14 cellular contexts compared by ENCODE assay signal in genomic region chr9:78541868-78542267, GRCh38.
"Had no signal": no experiment of that assay in that cellular context is flagged by ENCODE, and none has a peak within 500 bp of the region (broad histone marks: within the 10 kb centered on the region; RNA-seq: fewer than 3 reads in every experiment).

No MANE protein-coding gene starts in this region.

- H3K27ac Mint-ChIP-seq: activated CD4-positive, alpha-beta T cell treated with anti-CD3 and anti-CD28 coated beads, Interleukin-2, amount 10 ng/mL, durations not matched to agents 7 days and 5 days; activated CD8-positive, alpha-beta T cell treated with anti-CD3 and anti-CD28 coated beads, Interleukin-2, amount 10 ng/mL, durations not matched to agents 7 days and 5 days; activated naive CD4-positive, alpha-beta T cell treated with anti-CD3 and anti-CD28 coated beads, Interleukin-2, amount 10 ng/mL, durations not matched to agents 7 days and 5 days; activated naive CD8-positive, alpha-beta T cell treated with anti-CD3 and anti-CD28 coated beads, Interleukin-2, amount 50 U/mL, for 24 hours; activated T-cell treated with anti-CD3 and anti-CD28 coated beads, Interleukin-2, amount 50 U/mL, for 24 hours had no signal

- H3K27me3 Mint-ChIP-seq: activated CD4-positive, alpha-beta T cell treated with anti-CD3 and anti-CD28 coated beads, Interleukin-2, amount 10 ng/mL, durations not matched to agents 7 days and 5 days; activated naive CD4-positive, alpha-beta T cell treated with anti-CD3 and anti-CD28 coated beads, Interleukin-2, amount 10 ng/mL, durations not matched to agents 7 days and 5 days; activated naive CD8-positive, alpha-beta T cell treated with anti-CD3 and anti-CD28 coated beads, Interleukin-2, amount 50 U/mL, for 24 hours; activated T-cell treated with anti-CD3 and anti-CD28 coated beads, Interleukin-2, amount 50 U/mL, for 24 hours; central memory CD8-positive, alpha-beta T cell had no signal

- H3K27me3 ChIP-seq: brain microvascular endothelial cell, left lung, thyroid gland had no signal

- DNase-seq: activated CD4-positive, alpha-beta T cell treated with anti-CD3 and anti-CD28 coated beads, Interleukin-2, amount 10 ng/mL, durations not matched to agents 7 days and 5 days; activated CD4-positive, CD25-positive, alpha-beta regulatory T cell; activated CD8-positive, alpha-beta T cell treated with anti-CD3 and anti-CD28 coated beads, Interleukin-2, amount 10 ng/mL, durations not matched to agents 7 days and 5 days; activated naive CD4-positive, alpha-beta T cell treated with anti-CD3 and anti-CD28 coated beads, Interleukin-2, amount 10 ng/mL, durations not matched to agents 7 days and 5 days; activated naive CD8-positive, alpha-beta T cell treated with anti-CD3 and anti-CD28 coated beads, Interleukin-2, amount 50 U/mL, for 24 hours; activated T-cell treated with anti-CD3 and anti-CD28 coated beads, Interleukin-2, amount 50 U/mL, for 24 hours; brain microvascular endothelial cell; kidney; left lung; stimulated activated CD4-positive, alpha-beta T cell treated with anti-CD3 and anti-CD28 coated beads, Interleukin-1b, Interleukin-23, amount 100 ng/mL, for 48 hours; stimulated activated naive CD4-positive, alpha-beta T cell treated with Interleukin-2 at 50 U/mL for 16 hours; thyroid gland had no signal

- H3K9me3 ChIP-seq: left lung, thyroid gland had no signal

- H3K36me3 ChIP-seq: brain microvascular endothelial cell, left lung, thyroid gland had no signal

- H3K4me3 Mint-ChIP-seq: activated CD4-positive, alpha-beta T cell treated with anti-CD3 and anti-CD28 coated beads, Interleukin-2, amount 10 ng/mL, durations not matched to agents 7 days and 5 days; activated CD8-positive, alpha-beta T cell treated with anti-CD3 and anti-CD28 coated beads, Interleukin-2, amount 10 ng/mL, durations not matched to agents 7 days and 5 days; activated naive CD4-positive, alpha-beta T cell treated with anti-CD3 and anti-CD28 coated beads, Interleukin-2, amount 10 ng/mL, durations not matched to agents 7 days and 5 days; activated naive CD8-positive, alpha-beta T cell treated with anti-CD3 and anti-CD28 coated beads, Interleukin-2, amount 50 U/mL, for 24 hours; activated T-cell treated with anti-CD3 and anti-CD28 coated beads, Interleukin-2, amount 50 U/mL, for 24 hours; central memory CD8-positive, alpha-beta T cell had no signal

- H3K36me3 Mint-ChIP-seq: activated naive CD4-positive, alpha-beta T cell treated with anti-CD3 and anti-CD28 coated beads, Interleukin-2, amount 10 ng/mL, durations not matched to agents 7 days and 5 days had no signal

- H3K4me3 ChIP-seq: coronary artery, left lung, thyroid gland had no signal

- ATAC-seq: activated CD8-positive, alpha-beta T cell treated with anti-CD3 and anti-CD28 coated beads, Interleukin-2, amount 10 ng/mL, durations not matched to agents 7 days and 5 days; activated naive CD8-positive, alpha-beta T cell treated with anti-CD3 and anti-CD28 coated beads, Interleukin-2, amount 50 U/mL, for 24 hours; left lung had no signal

- H3K4me1 Mint-ChIP-seq: activated CD4-positive, alpha-beta T cell treated with anti-CD3 and anti-CD28 coated beads, Interleukin-2, amount 10 ng/mL, durations not matched to agents 7 days and 5 days; activated naive CD4-positive, alpha-beta T cell treated with anti-CD3 and anti-CD28 coated beads, Interleukin-2, amount 10 ng/mL, durations not matched to agents 7 days and 5 days; activated naive CD8-positive, alpha-beta T cell treated with anti-CD3 and anti-CD28 coated beads, Interleukin-2, amount 50 U/mL, for 24 hours; central memory CD8-positive, alpha-beta T cell had no signal

- H3K9me3 Mint-ChIP-seq: activated CD4-positive, alpha-beta T cell treated with anti-CD3 and anti-CD28 coated beads, Interleukin-2, amount 10 ng/mL, durations not matched to agents 7 days and 5 days; activated naive CD4-positive, alpha-beta T cell treated with anti-CD3 and anti-CD28 coated beads, Interleukin-2, amount 10 ng/mL, durations not matched to agents 7 days and 5 days; activated naive CD8-positive, alpha-beta T cell treated with anti-CD3 and anti-CD28 coated beads, Interleukin-2, amount 50 U/mL, for 24 hours; activated T-cell treated with anti-CD3 and anti-CD28 coated beads, Interleukin-2, amount 50 U/mL, for 24 hours had no signal

- H3K4me1 ChIP-seq: left lung, thyroid gland had no signal

- H3K27ac ChIP-seq: brain microvascular endothelial cell, coronary artery, left lung, thyroid gland had no signal
